8 cellular contexts compared by ENCODE assay signal in the genomic region with DNA sequence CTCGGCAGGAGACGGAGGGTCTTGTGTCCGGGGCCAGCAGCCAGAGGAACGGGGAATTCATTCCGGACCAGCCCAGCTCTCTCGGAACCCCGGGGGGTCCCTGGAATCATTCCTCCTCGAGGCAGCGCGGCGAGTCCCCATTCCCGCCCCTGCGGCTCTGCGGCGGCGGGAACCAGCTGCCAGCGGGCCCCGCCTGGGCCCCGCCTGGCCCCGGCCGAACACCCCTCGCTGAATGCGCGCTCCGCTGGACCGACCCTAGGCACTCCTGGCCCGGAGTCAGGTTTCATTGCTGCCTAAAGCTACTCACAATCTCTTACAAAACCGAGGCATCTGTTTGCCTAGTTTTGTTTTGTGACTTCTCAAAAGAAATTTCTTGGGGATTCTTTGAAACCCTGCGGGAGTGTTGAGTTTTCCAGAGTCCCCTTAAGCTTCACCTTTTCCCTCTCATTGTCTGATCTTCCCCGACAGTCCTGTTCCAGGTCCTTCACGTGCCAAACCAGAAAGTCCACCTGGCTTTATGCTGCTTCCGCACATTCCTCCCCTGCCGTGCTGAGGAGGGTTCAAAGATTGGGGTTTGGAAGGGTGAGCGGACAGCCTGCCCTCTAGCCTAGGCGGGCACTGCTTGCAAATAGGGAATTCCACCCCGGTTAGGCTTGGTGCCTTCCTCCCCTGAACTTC. TPM values are rescaled to one million over a fixed set of nuclear protein-coding genes. Genes with fewer than 3 reads are reported as not detected.
DNase-seq lines count a peak whose midpoint lies in the region; ATAC-seq and TF ChIP-seq lines count a peak whose summit lies in the region.

No MANE protein-coding gene starts in this region.

- H3K36me3 ChIP-seq in mucosa of rectum (ENCODE audit: control insufficient read depth in 2 of 2, insufficient read depth in 2 of 2, low read length in 2 of 2) (no peaks in the 10 kb centered on the region), urinary bladder (ENCODE audit: insufficient read depth) (no peaks in the 10 kb centered on the region)

- H3K4me1 Mint-ChIP-seq in endothelial cell (ENCODE audit: unreplicated experiment) = peaks cover 9% of the 10 kb centered on the region

- DNase-seq in AG08395 (ENCODE audit: low spot score) (peak; percentile 45), endothelial cell (ENCODE audit: low spot score) (peak; percentile 28), NCI-H2029 treated with DMSO at 0.1 percent for 48 hours (lab: John Stamatoyannopoulos, UW) (no peak)

- no peaks in the 10 kb centered on the region for H3K36me3 Mint-ChIP-seq in endothelial cell (ENCODE audit: low read depth, unreplicated experiment)

- H3K4me3 ChIP-seq in mucosa of rectum (ENCODE audit: low read length in 2 of 2) = peak overlapping the region; percentile 74 to 82
- peak overlapping the region; percentile 72 for H3K4me3 ChIP-seq in urinary bladder (ENCODE audit: low read depth, low read length)

- under 1% methylated on average over 36 of the region's 36 CpGs for WGBS in urinary bladder

- H3K9ac ChIP-seq in mucosa of rectum (ENCODE audit: low read depth in 1 of 2, low read length in 2 of 2) = peak overlapping the region; percentile 48 to 82

- H3K4me1 ChIP-seq in mucosa of rectum (ENCODE audit: control insufficient read depth in 2 of 2, insufficient read depth in 2 of 2, low read length in 2 of 2) (peaks cover 10 to 14% of the 10 kb centered on the region in 2 donors), urinary bladder (ENCODE audit: insufficient read depth) (no peaks in the 10 kb centered on the region)

- peaks cover 10% of the 10 kb centered on the region for H3K27me3 Mint-ChIP-seq in endothelial cell (ENCODE audit: unreplicated experiment)

- H3K4me3 Mint-ChIP-seq in endothelial cell (ENCODE audit: unreplicated experiment) = peak overlapping the region; percentile 92

- H3K27ac ChIP-seq in mucosa of rectum (ENCODE audit: low read depth in 2 of 2, low read length in 2 of 2) (peak overlapping the region; percentile 83 to 89), urinary bladder (ENCODE audit: low read depth) (peak overlapping the region; percentile 93)

- peak; percentile 12 for ATAC-seq in GM18517 (IDR thresholded peaks at IDR 0.05; ENCODE audit: unreplicated experiment)
- peak; percentile 18 for ATAC-seq in HG03095 (IDR thresholded peaks at IDR 0.05; ENCODE audit: unreplicated experiment)
- peak; percentile 66 for ATAC-seq in SK-N-SH treated with all-trans-retinoic acid at 6 μM for 48 hours

- no peaks in the 10 kb centered on the region for H3K9me3 Mint-ChIP-seq in endothelial cell (ENCODE audit: unreplicated experiment)

- TF ChIP-seq CTCF in endothelial cell (IDR thresholded peaks at IDR 0.05; ENCODE audit: unreplicated experiment) = no peak

- no peaks in the 10 kb centered on the region for H3K9me3 ChIP-seq in mucosa of rectum (ENCODE audit: control insufficient read depth in 2 of 2, low read length in 2 of 2)

- no peak overlapping the region for H3K27ac Mint-ChIP-seq in endothelial cell (ENCODE audit: unreplicated experiment)

- H3K27me3 ChIP-seq in mucosa of rectum (ENCODE audit: control insufficient read depth in 2 of 2, insufficient read depth in 2 of 2, low read length in 2 of 2) = peaks cover 12 to 13% of the 10 kb centered on the region in 2 donors

TF ChIP-seq in SK-N-SH treated with all-trans-retinoic acid at 6 μM for 48 hours, 23 proteins besides CTCF, POLR2A, EP300 and RAD21:
- TF ChIP-seq GLIS3 (CRISPR knock-in tag; IDR thresholded peaks at IDR 0.05) = no peak
- no peak for TF ChIP-seq SNAI2 (CRISPR knock-in tag; IDR thresholded peaks at IDR 0.05)
- TF ChIP-seq RARB (CRISPR knock-in tag; IDR thresholded peaks at IDR 0.05) = no peak
- no peak for TF ChIP-seq OSR1 (CRISPR knock-in tag; IDR thresholded peaks at IDR 0.05)
- no peak for TF ChIP-seq ZC3H10 (CRISPR knock-in tag; IDR thresholded peaks at IDR 0.05)

RNA-seq across cellular contexts. Expression of a gene that starts 0.8 kb away (rescaled TPM):
- total RNA-seq in endothelial cell (ENCODE audit: unreplicated experiment) = 4.6 TPM
- 76.7 TPM for total RNA-seq in urinary bladder
- 71.3 TPM for polyA plus RNA-seq in urinary bladder

RNA-seq across cellular contexts. Expression of a gene that starts 48.7 kb away (rescaled TPM):
- total RNA-seq in endothelial cell (ENCODE audit: unreplicated experiment) (8.3 TPM), urinary bladder (25.4 TPM)
- polyA plus RNA-seq in urinary bladder = 7.0 TPM

Comparison
In these comparisons a context has a peak if more than half of its experiments do, and no peak if none do; other contexts are left out.
1. ATAC-seq: peak in every context shown above with its lines; median percentile 66 in SK-N-SH treated with all-trans-retinoic acid at 6 μM for 48 hours; 18 in HG03095; 12 in GM18517.
2. RNA of a gene that starts 0.8 kb away (total RNA-seq): 76.7 TPM in urinary bladder (single experiment); 4.6 TPM in endothelial cell (single experiment); every median in the first group is over 10 times any median in the second.